8 cellular contexts compared by ENCODE assay signal in genomic region chr16:21684199-21684598, GRCh38. TPM values are rescaled to one million over a fixed set of nuclear protein-coding genes. Genes with fewer than 3 reads are reported as not detected.
A peak's percentile ranks its signal among the peaks of the same experiment; 100 is the strongest.
DNase-seq lines count a peak whose midpoint lies in the region; ATAC-seq and TF ChIP-seq lines count a peak whose summit lies in the region.

No MANE protein-coding gene starts in this region.

- H3K9me3 ChIP-seq in OCI-LY1 (ENCODE audit: low read length) (no peaks in the 10 kb centered on the region), gastroesophageal sphincter (peaks cover 0 to 13% (median 0%) of the 10 kb centered on the region in 3 donors)

- no peak for TF ChIP-seq POLR2A in gastroesophageal sphincter (IDR thresholded peaks at IDR 0.05)

- H3K27ac ChIP-seq in OCI-LY1 (ENCODE audit: low read depth, low read length, poor library complexity, severe bottlenecking) (no peak overlapping the region), gastroesophageal sphincter (no peak overlapping the region)

- H3K4me3 ChIP-seq in OCI-LY1 (ENCODE audit: low read depth, low read length, poor library complexity, severe bottlenecking) (no peak overlapping the region), choroid plexus epithelial cell (ENCODE audit: low read depth, low read length) (no peak overlapping the region), gastroesophageal sphincter (no peak overlapping the region)

- no peak overlapping the region for H3K4me2 ChIP-seq in OCI-LY1 (ENCODE audit: low read length)

- H3K9me2 ChIP-seq in OCI-LY1 (ENCODE audit: low read depth, low read length) = no peaks in the 10 kb centered on the region

- TF ChIP-seq EP300 in gastroesophageal sphincter (IDR thresholded peaks at IDR 0.05) = no peak

- 20 to 57% methylated on average over 1 to 3 of the region's 6 CpGs for WGBS in gastroesophageal sphincter (ENCODE audit: low coverage in 1 of 2), 2 donors

- ATAC-seq in gastroesophageal sphincter (no peak), HG03469 (IDR thresholded peaks at IDR 0.05; ENCODE audit: unreplicated experiment) (no peak)

- H3K4me1 Mint-ChIP-seq in activated T-helper 2 cell treated with anti-CD3 and anti-CD28 coated beads, Interferon-gamma antibody, Interleukin-2, Interleukin-4, amounts not matched to agents 10 μg/mL and 5 μg/mL and 100 μg/mL, durations not matched to agents 14 hours and 24 hours and 36 hours (ENCODE audit: low read depth) = no peaks in the 10 kb centered on the region

- no peaks in the 10 kb centered on the region for H4K20me1 ChIP-seq in OCI-LY1 (ENCODE audit: insufficient read depth, low read length)

- H3K79me2 ChIP-seq in OCI-LY1 (ENCODE audit: insufficient read depth, low read length) = no peaks in the 10 kb centered on the region

- no peaks in the 10 kb centered on the region for H3F3A ChIP-seq in OCI-LY1 (ENCODE audit: insufficient read depth, low read length)

- H3K36me3 ChIP-seq in OCI-LY1 (ENCODE audit: insufficient read depth, low read length) (no peaks in the 10 kb centered on the region), gastroesophageal sphincter (no peaks in the 10 kb centered on the region)

- H3K4me1 ChIP-seq in OCI-LY1 (ENCODE audit: insufficient read depth, low read length, severe bottlenecking) (no peaks in the 10 kb centered on the region), gastroesophageal sphincter (no peaks in the 10 kb centered on the region)

- no peak overlapping the region for H3K9ac ChIP-seq in OCI-LY1 (ENCODE audit: low read length)

- DNase-seq in NCI-H82 (lab: John Stamatoyannopoulos, UW) (peak; percentile 54), NCI-H82 treated with DMSO at 0.1 percent for 48 hours (lab: John Stamatoyannopoulos, UW; ENCODE audit: unreplicated experiment) (no peak), choroid plexus epithelial cell (ENCODE audit: low read depth) (no peak)
- peak; percentile 53 to 62 for DNase-seq in stimulated activated CD4-positive, alpha-beta T cell treated with anti-CD3 and anti-CD28 coated beads, Interleukin-2, amount 100 ng/mL, for 48 hours
- no peak for DNase-seq in activated T-helper 2 cell treated with anti-CD3 and anti-CD28 coated beads, Interferon-gamma antibody, Interleukin-2, Interleukin-4, amounts not matched to agents 10 μg/mL and 5 μg/mL and 100 μg/mL, durations not matched to agents 14 hours and 24 hours and 36 hours (ENCODE audit: low spot score)

- H2AFZ ChIP-seq in OCI-LY1 (ENCODE audit: low read length) = no peak overlapping the region

- H3K27me3 ChIP-seq in OCI-LY1 (ENCODE audit: insufficient read depth, low read length) (no peaks in the 10 kb centered on the region), gastroesophageal sphincter (peaks cover 31% of the 10 kb centered on the region)

- peak; percentile 88 for TF ChIP-seq CTCF in OCI-LY1 (IDR thresholded peaks at IDR 0.05; ENCODE audit: low read length)
- TF ChIP-seq CTCF in choroid plexus epithelial cell (conservative IDR thresholded peaks at IDR 0.05; ENCODE audit: low read depth, low read length) = peak; percentile 47
- no peak for TF ChIP-seq CTCF in gastroesophageal sphincter (IDR thresholded peaks at IDR 0.05)

- H3K9me3 Mint-ChIP-seq in activated T-helper 2 cell treated with anti-CD3 and anti-CD28 coated beads, Interferon-gamma antibody, Interleukin-2, Interleukin-4, amounts not matched to agents 10 μg/mL and 5 μg/mL and 100 μg/mL, durations not matched to agents 14 hours and 24 hours and 36 hours = no peaks in the 10 kb centered on the region

- peaks cover 3% of the 10 kb centered on the region for H3K27me3 Mint-ChIP-seq in activated T-helper 2 cell treated with anti-CD3 and anti-CD28 coated beads, Interferon-gamma antibody, Interleukin-2, Interleukin-4, amounts not matched to agents 10 μg/mL and 5 μg/mL and 100 μg/mL, durations not matched to agents 14 hours and 24 hours and 36 hours (ENCODE audit: low read depth)

- no peak overlapping the region for H3K27ac Mint-ChIP-seq in activated T-helper 2 cell treated with anti-CD3 and anti-CD28 coated beads, Interferon-gamma antibody, Interleukin-2, Interleukin-4, amounts not matched to agents 10 μg/mL and 5 μg/mL and 100 μg/mL, durations not matched to agents 14 hours and 24 hours and 36 hours

- no peak overlapping the region for H3K4me3 Mint-ChIP-seq in activated T-helper 2 cell treated with anti-CD3 and anti-CD28 coated beads, Interferon-gamma antibody, Interleukin-2, Interleukin-4, amounts not matched to agents 10 μg/mL and 5 μg/mL and 100 μg/mL, durations not matched to agents 14 hours and 24 hours and 36 hours (ENCODE audit: low read depth)

- H3K36me3 Mint-ChIP-seq in activated T-helper 2 cell treated with anti-CD3 and anti-CD28 coated beads, Interferon-gamma antibody, Interleukin-2, Interleukin-4, amounts not matched to agents 10 μg/mL and 5 μg/mL and 100 μg/mL, durations not matched to agents 14 hours and 24 hours and 36 hours (ENCODE audit: low read depth) = no peaks in the 10 kb centered on the region

- intact Hi-C loops in activated T-helper 2 cell treated with anti-CD3 and anti-CD28 coated beads, Interferon-gamma antibody, Interleukin-2, Interleukin-4, amounts not matched to agents 10 μg/mL and 5 μg/mL and 100 μg/mL, durations not matched to agents 14 hours and 24 hours and 36 hours (cut with micrococcal nuclease) = no loop called here

RNA-seq across cellular contexts. Expression of gene OTOA, which starts 20.4 kb away (rescaled TPM):
- total RNA-seq in activated T-helper 2 cell treated with anti-CD3 and anti-CD28 coated beads, Interferon-gamma antibody, Interleukin-2, Interleukin-4, amounts not matched to agents 10 μg/mL and 5 μg/mL and 100 μg/mL, durations not matched to agents 14 hours and 24 hours and 36 hours = 0.07 TPM in 1 of 2 replicates, not detected in the other
- total RNA-seq in gastroesophageal sphincter = under 1 TPM in 1 of 4 donors, not detected in 3; 0.54 TPM

RNA-seq across cellular contexts. Expression of gene IGSF6, which starts 31.8 kb away (rescaled TPM):
- total RNA-seq in activated T-helper 2 cell treated with anti-CD3 and anti-CD28 coated beads, Interferon-gamma antibody, Interleukin-2, Interleukin-4, amounts not matched to agents 10 μg/mL and 5 μg/mL and 100 μg/mL, durations not matched to agents 14 hours and 24 hours and 36 hours = not detected in 2 replicates
- total RNA-seq in gastroesophageal sphincter = 1 to 10 TPM in 2 of 4 donors, under 1 TPM in 1, not detected in 1; 0.62 to 5.0 (median 1.4) TPM

Comparison
In these comparisons a context has a peak if more than half of its experiments do, and no peak if none do; other contexts are left out.
1. DNase-seq: peak in NCI-H82 (single experiment) and stimulated activated CD4-positive, alpha-beta T cell treated with anti-CD3 and anti-CD28 coated beads, Interleukin-2, amount 100 ng/mL, for 48 hours (2 of 2); none in NCI-H82 treated with DMSO at 0.1 percent for 48 hours (single experiment), choroid plexus epithelial cell (single experiment) and activated T-helper 2 cell treated with anti-CD3 and anti-CD28 coated beads, Interferon-gamma antibody, Interleukin-2, Interleukin-4, amounts not matched to agents 10 μg/mL and 5 μg/mL and 100 μg/mL, durations not matched to agents 14 hours and 24 hours and 36 hours (single experiment).
2. CTCF ChIP-seq: peak in OCI-LY1 (single experiment) and choroid plexus epithelial cell (single experiment); none in gastroesophageal sphincter (0 of 4).